1 cellular context compared by ENCODE assay signal in genomic region chr3:146581080-146581601, GRCh38.
A peak's percentile ranks its signal among the peaks of the same experiment; 100 is the strongest.
TF ChIP-seq lines count a peak whose summit lies in the region.

No MANE protein-coding gene starts in this region.

TF ChIP-seq in HepG2, 621 proteins besides CTCF, POLR2A, EP300 and RAD21 (continued from another document and continues in another):
- TF ChIP-seq ZNF784 (CRISPR knock-in tag; IDR thresholded peaks at IDR 0.05; ENCODE audit: borderline replicate concordance), result 0 out of 2 replicates have a peak, but pooled peaks have one; percentile 33
- peak; percentile 38; the same call in 1 of the 2 replicates for TF ChIP-seq IRF2 (CRISPR knock-in tag; IDR thresholded peaks at IDR 0.05)
- TF ChIP-seq FOXK1 (CRISPR knock-in tag; IDR thresholded peaks at IDR 0.05; ENCODE audit: borderline replicate concordance, low read depth), result peak; percentile 64; the same call in 1 of the 2 replicates
- peak; percentile 94 for TF ChIP-seq ZNF3 (CRISPR knock-in tag; IDR thresholded peaks at IDR 0.05)
- peak; percentile 56 for TF ChIP-seq MAFF (IDR thresholded peaks at IDR 0.05; ENCODE audit: low read depth, low read length)
- no peak for TF ChIP-seq DMTF1 (CRISPR knock-in tag; IDR thresholded peaks at IDR 0.05)
- TF ChIP-seq GATAD2A (CRISPR knock-in tag; IDR thresholded peaks at IDR 0.05), result peak; percentile 92
- TF ChIP-seq ZNF503 (CRISPR knock-in tag; IDR thresholded peaks at IDR 0.05), result peak; percentile 91
- no peak for TF ChIP-seq MYC (CRISPR knock-in tag; IDR thresholded peaks at IDR 0.05; ENCODE audit: borderline replicate concordance)
- TF ChIP-seq BCL6 (CRISPR knock-in tag; IDR thresholded peaks at IDR 0.05), result peak; percentile 88
- no peak for TF ChIP-seq REXO4 (CRISPR knock-in tag; IDR thresholded peaks at IDR 0.05; ENCODE audit: borderline replicate concordance)
- TF ChIP-seq KLF11 (CRISPR knock-in tag; IDR thresholded peaks at IDR 0.05), result 0 out of 2 replicates have a peak, but pooled peaks have one; percentile 29
- TF ChIP-seq NR3C1 (CRISPR knock-in tag; IDR thresholded peaks at IDR 0.05), result no peak
- TF ChIP-seq ATF1 (CRISPR knock-in tag; IDR thresholded peaks at IDR 0.05), result 0 out of 2 replicates have a peak, but pooled peaks have one; percentile 56
- peak; percentile 70; the same call in 1 of the 2 replicates for TF ChIP-seq ZFP1 (CRISPR knock-in tag; IDR thresholded peaks at IDR 0.05)
- TF ChIP-seq CEBPB (IDR thresholded peaks at IDR 0.05; ENCODE audit: borderline replicate concordance, low read depth, low read length), result peak; percentile 9; the same call in 1 of the 2 replicates
- 0 out of 2 replicates have a peak, but pooled peaks have one; percentile 14 for TF ChIP-seq TFE3 (CRISPR knock-in tag; IDR thresholded peaks at IDR 0.05)
- peak; percentile 35; the same call in 1 of the 2 replicates for TF ChIP-seq SRF (IDR thresholded peaks at IDR 0.05; ENCODE audit: low read depth, low read length)
- TF ChIP-seq THRA (CRISPR knock-in tag; IDR thresholded peaks at IDR 0.05; ENCODE audit: borderline replicate concordance), result 0 out of 2 replicates have a peak, but pooled peaks have one; percentile 47
- TF ChIP-seq PATZ1 (CRISPR knock-in tag; IDR thresholded peaks at IDR 0.05), result no peak; the same call in 1 of the 2 replicates
- peak; percentile 28; the same call in 1 of the 2 replicates for TF ChIP-seq ZKSCAN8 (CRISPR knock-in tag; IDR thresholded peaks at IDR 0.05; ENCODE audit: borderline replicate concordance)
- 0 out of 2 replicates have a peak, but pooled peaks have one; percentile 48 for TF ChIP-seq SP140L (CRISPR knock-in tag; IDR thresholded peaks at IDR 0.05; ENCODE audit: borderline replicate concordance)
- peak; percentile 95 for TF ChIP-seq FOXJ3 (CRISPR knock-in tag; IDR thresholded peaks at IDR 0.05; ENCODE audit: borderline replicate concordance)
- peak; percentile 81 for TF ChIP-seq NR2F2 (IDR thresholded peaks at IDR 0.05; ENCODE audit: borderline replicate concordance, low read depth)
- TF ChIP-seq HDAC2 (CRISPR knock-in tag; IDR thresholded peaks at IDR 0.05), result peak; percentile 84
- peak; percentile 89 for TF ChIP-seq NCOA2 (CRISPR knock-in tag; IDR thresholded peaks at IDR 0.05)
- TF ChIP-seq NR2F6 (IDR thresholded peaks at IDR 0.05), result peak; percentile 90
- TF ChIP-seq NR2F6 (CRISPR knock-in tag; IDR thresholded peaks at IDR 0.05), result peak; percentile 73
- peak; percentile 84 for TF ChIP-seq HHEX (CRISPR knock-in tag; IDR thresholded peaks at IDR 0.05)
- TF ChIP-seq PPARG (CRISPR knock-in tag; conservative IDR thresholded peaks at IDR 0.05), result peak; percentile 38; the same call in 1 of the 2 replicates
- TF ChIP-seq CREM (IDR thresholded peaks at IDR 0.05), result peak; percentile 81
- TF ChIP-seq CREM (CRISPR knock-in tag; IDR thresholded peaks at IDR 0.05), result no peak
- TF ChIP-seq FOXA3 (CRISPR knock-in tag; IDR thresholded peaks at IDR 0.05), result peak; percentile 94
- peak; percentile 90; the same call in 1 of the 2 replicates for TF ChIP-seq AHDC1 (CRISPR knock-in tag; IDR thresholded peaks at IDR 0.05; ENCODE audit: borderline replicate concordance)
- TF ChIP-seq HNF4A (CRISPR knock-in tag; IDR thresholded peaks at IDR 0.05), result peak; percentile 35; the same call in 1 of the 2 replicates
- TF ChIP-seq HBP1 (CRISPR knock-in tag; IDR thresholded peaks at IDR 0.05; ENCODE audit: low read depth), result no peak
- peak; percentile 95 for TF ChIP-seq TEAD3 (CRISPR knock-in tag; optimal IDR thresholded peaks at IDR 0.05; ENCODE audit: borderline replicate concordance)
- peak; percentile 82; the same call in 1 of the 2 replicates for TF ChIP-seq GATA4 (IDR thresholded peaks at IDR 0.05; ENCODE audit: borderline replicate concordance, low read depth)
- peak; percentile 92 for TF ChIP-seq HMG20A (CRISPR knock-in tag; IDR thresholded peaks at IDR 0.05; ENCODE audit: borderline replicate concordance)
- peak; percentile 38 to 58; a peak in 2 of 4 replicates for TF ChIP-seq NR2F1 (CRISPR knock-in tag; IDR thresholded peaks at IDR 0.05)
- TF ChIP-seq SNAPC2 (CRISPR knock-in tag; IDR thresholded peaks at IDR 0.05), result peak; percentile 50; the same call in 1 of the 2 replicates
- no peak for TF ChIP-seq MED13 (CRISPR knock-in tag; IDR thresholded peaks at IDR 0.05)
- TF ChIP-seq ZNF746 (CRISPR knock-in tag; IDR thresholded peaks at IDR 0.05), result no peak
- TF ChIP-seq ZNF691 (CRISPR knock-in tag; IDR thresholded peaks at IDR 0.05; ENCODE audit: borderline replicate concordance, low read depth), result no peak
- TF ChIP-seq SAP130 (CRISPR knock-in tag; IDR thresholded peaks at IDR 0.05; ENCODE audit: low read depth), result peak; percentile 66
- no peak for TF ChIP-seq HNRNPL (IDR thresholded peaks at IDR 0.05; ENCODE audit: low read depth, low read length)
- peak; percentile 74; the same call in 1 of the 2 replicates for TF ChIP-seq FOXO1 (CRISPR knock-in tag; IDR thresholded peaks at IDR 0.05)
- no peak for TF ChIP-seq ZNF263 (CRISPR knock-in tag; IDR thresholded peaks at IDR 0.05)
